10 cellular contexts compared by ENCODE assay signal in the genomic region with DNA sequence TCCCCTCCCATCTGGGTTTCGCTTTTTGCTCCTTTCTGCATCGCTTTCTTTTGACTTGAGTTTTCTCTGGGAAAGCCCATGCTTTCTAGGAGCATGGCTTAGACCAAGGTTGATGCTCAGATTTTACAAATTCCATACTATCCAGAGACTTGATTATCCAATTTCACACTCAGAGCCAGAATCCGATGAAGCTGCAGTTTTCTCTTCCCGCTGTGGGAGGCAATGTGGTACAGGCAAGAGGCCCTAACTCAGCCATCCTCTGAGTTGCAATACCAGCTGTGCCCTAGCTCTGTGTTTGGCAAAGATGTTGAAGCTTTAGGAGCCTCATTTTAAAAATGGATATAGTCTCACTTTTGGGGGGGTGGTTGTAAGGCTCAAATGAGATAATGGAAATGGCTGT.
DNase-seq lines count a peak whose midpoint lies in the region; FAIRE-seq and TF ChIP-seq lines count a peak whose summit lies in the region.
"Had no signal": no experiment of that assay in that cellular context is flagged by ENCODE, and none has a peak within 500 bp of the region (broad histone marks: within the 10 kb centered on the region; RNA-seq: fewer than 3 reads in every experiment).

No MANE protein-coding gene starts in this region.

- H3K36me3 ChIP-seq in kidney (ENCODE audit: control insufficient read depth in 1 of 2, insufficient read depth in 2 of 2, low read length in 2 of 2), result no peaks in the 10 kb centered on the region

- no peak overlapping the region for H3K4me3 ChIP-seq in retinal pigment epithelial cell (ENCODE audit: low read length)
- no peak overlapping the region for H3K4me3 ChIP-seq in kidney (ENCODE audit: low read length in 2 of 2)

- peaks cover 27% of the 10 kb centered on the region for H3K4me1 Mint-ChIP-seq in glutamatergic neuron (ENCODE audit: low read depth, unreplicated experiment)
- H3K4me1 Mint-ChIP-seq: activated naive CD8-positive, alpha-beta T cell treated with anti-CD3 and anti-CD28 coated beads for 36 hours had no signal

- no peak for FAIRE-seq in kidney (lab: Jason Lieb, UNC)
- FAIRE-seq: GM12892 had no signal

- no peak overlapping the region for H3K9ac ChIP-seq in kidney (ENCODE audit: low read length in 2 of 2)

- H3K27ac Mint-ChIP-seq in glutamatergic neuron (ENCODE audit: unreplicated experiment), result no peak overlapping the region
- H3K27ac Mint-ChIP-seq: activated naive CD8-positive, alpha-beta T cell treated with anti-CD3 and anti-CD28 coated beads for 36 hours had no signal

- H3K4me3 Mint-ChIP-seq in glutamatergic neuron (ENCODE audit: unreplicated experiment), result peak overlapping the region; percentile 2
- H3K4me3 Mint-ChIP-seq: activated naive CD8-positive, alpha-beta T cell treated with anti-CD3 and anti-CD28 coated beads for 36 hours had no signal

- peaks cover 4% of the 10 kb centered on the region for H3K9me3 Mint-ChIP-seq in glutamatergic neuron (ENCODE audit: unreplicated experiment)

- H3K9me3 ChIP-seq in kidney (ENCODE audit: control insufficient read depth in 1 of 2, low read length in 2 of 2), result no peaks in the 10 kb centered on the region

- no peaks in the 10 kb centered on the region for H3K27me3 Mint-ChIP-seq in glutamatergic neuron (ENCODE audit: unreplicated experiment)

- H3K36me3 Mint-ChIP-seq in glutamatergic neuron (ENCODE audit: unreplicated experiment), result no peaks in the 10 kb centered on the region
- H3K36me3 Mint-ChIP-seq: activated naive CD8-positive, alpha-beta T cell treated with anti-CD3 and anti-CD28 coated beads for 36 hours had no signal

- DNase-seq in NCI-H345 (lab: John Stamatoyannopoulos, UW) (peak; percentile 10), NCI-H345 treated with DMSO at 0.1 percent for 48 hours (lab: John Stamatoyannopoulos, UW; ENCODE audit: unreplicated experiment) (no peak), NCI-H524 (lab: John Stamatoyannopoulos, UW) (peak; percentile 23 to 63), glutamatergic neuron (peak; percentile 45), retinal pigment epithelial cell (ENCODE audit: low read depth) (no peak), HT-29 (ENCODE audit: low spot score) (no peak), kidney (no peak)
- DNase-seq in stimulated activated CD4-positive, alpha-beta T cell treated with anti-CD3 and anti-CD28 coated beads, Interleukin-1b, Interleukin-23, amount 100 ng/mL, for 48 hours, result no peak
- DNase-seq: activated naive CD8-positive, alpha-beta T cell treated with anti-CD3 and anti-CD28 coated beads for 36 hours had no signal

- peaks cover 2 to 3% of the 10 kb centered on the region in 2 donors for H3K4me1 ChIP-seq in kidney (ENCODE audit: control insufficient read depth in 1 of 2, insufficient read depth in 1 of 2, low read depth in 1 of 2, low read length in 2 of 2)

- TF ChIP-seq CTCF in glutamatergic neuron (IDR thresholded peaks at IDR 0.05; ENCODE audit: partially characterized antibody, unreplicated experiment), result peak; percentile 30
- TF ChIP-seq CTCF in retinal pigment epithelial cell (conservative IDR thresholded peaks at IDR 0.05; ENCODE audit: low read depth, low read length), result peak; percentile 59
- no peak for TF ChIP-seq CTCF in kidney (IDR thresholded peaks at IDR 0.05; ENCODE audit: borderline replicate concordance, extremely low read depth, insufficient read depth)

- intact Hi-C loops in kidney (cut with DNase I), result no loop called here

- H3K27ac ChIP-seq in kidney (ENCODE audit: low read depth in 2 of 2, low read length in 2 of 2), result no peak overlapping the region

Comparison
In these comparisons a context has a peak if more than half of its experiments do, and no peak if none do; other contexts are left out.
1. DNase-seq: peak in NCI-H345 (single experiment), NCI-H524 (2 of 2) and glutamatergic neuron (single experiment); none in NCI-H345 treated with DMSO at 0.1 percent for 48 hours (single experiment), retinal pigment epithelial cell (single experiment), HT-29 (single experiment), stimulated activated CD4-positive, alpha-beta T cell treated with anti-CD3 and anti-CD28 coated beads, Interleukin-1b, Interleukin-23, amount 100 ng/mL, for 48 hours (single experiment) and kidney (single experiment).